ENCODE assay signal across 7 cellular contexts in the genomic region with DNA sequence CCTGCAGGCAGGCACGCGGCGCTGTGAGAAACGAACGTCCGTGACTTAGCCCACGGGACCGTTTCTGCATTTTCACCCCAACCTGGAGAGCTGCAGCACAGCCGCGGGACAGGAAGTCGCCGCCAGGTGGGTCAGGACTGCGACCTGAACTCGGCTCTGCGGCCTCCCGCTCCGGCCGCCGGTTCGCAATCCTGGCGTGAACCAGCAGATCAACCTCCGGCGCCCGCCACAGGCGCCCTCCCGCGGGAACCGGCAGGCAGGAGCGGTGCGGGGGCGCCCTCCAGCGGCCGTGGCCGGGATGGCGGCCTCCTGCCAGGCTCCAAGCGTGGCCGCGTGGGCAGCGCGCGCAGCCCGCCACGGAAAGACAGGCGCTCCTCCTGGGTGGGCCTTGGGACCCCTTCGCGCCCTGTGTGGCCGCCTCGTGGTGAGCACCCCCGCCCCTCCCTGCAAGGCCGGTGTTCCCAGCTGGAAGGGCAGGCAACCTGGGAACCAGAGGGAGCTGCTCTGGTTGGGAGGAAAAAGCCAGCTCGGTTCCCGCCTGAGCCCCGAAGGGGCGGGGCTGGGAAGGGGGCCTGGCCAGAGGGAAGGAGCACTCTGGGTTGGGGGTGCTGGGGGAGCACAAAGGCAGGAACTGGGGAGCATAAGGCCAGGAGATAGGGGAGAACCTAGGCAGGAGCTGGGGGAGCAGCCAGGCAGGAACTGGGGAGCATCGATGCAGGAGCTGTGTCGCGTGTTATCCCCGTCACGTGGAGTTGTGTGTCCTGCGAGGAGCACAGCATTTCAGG. TPM values are rescaled to one million over a fixed set of nuclear protein-coding genes. Genes with fewer than 3 reads are reported as not detected.
DNase-seq lines count a peak whose midpoint lies in the region; ATAC-seq and TF ChIP-seq lines count a peak whose summit lies in the region.

No MANE protein-coding gene starts in this region.

- TF ChIP-seq POLR2A in GM18505 (IDR thresholded peaks at IDR 0.05; ENCODE audit: borderline replicate concordance, extremely low read depth, insufficient read depth, insufficient read length), result no peak

- DNase-seq in NCI-H2227 treated with DMSO at 0.1 percent for 48 hours (lab: John Stamatoyannopoulos, UW) (peak; percentile 68), cerebellum (ENCODE audit: low spot score) (peak; percentile 93), kidney glomerular epithelial cell (lab: John Stamatoyannopoulos, UW) (peak; percentile 87)
- peak; percentile 90 for DNase-seq in activated CD4-positive, CD25-positive, alpha-beta regulatory T cell treated with anti-CD3 and anti-CD28 coated beads, Interleukin-2, amount 50 U/mL, for 72 hours
- DNase-seq in stimulated activated CD4-positive, alpha-beta T cell treated with anti-CD3 and anti-CD28 coated beads, Interleukin-15, amount 100 ng/mL, for 48 hours (ENCODE audit: low read depth in 2 of 2), result peak; percentile 82 to 87

- ATAC-seq in GM18505 (IDR thresholded peaks at IDR 0.05; ENCODE audit: unreplicated experiment) (peak; percentile 55), HG03097 (IDR thresholded peaks at IDR 0.05; ENCODE audit: low FRiP score, unreplicated experiment) (peak; percentile 44)

RNA-seq across cellular contexts. Expression of gene ACTG1, which starts 28.2 kb away (rescaled TPM):
- 4,386 TPM for total RNA-seq in cerebellum

RNA-seq across cellular contexts. Expression of gene FSCN2, which starts 43.8 kb away (rescaled TPM):
- 4.0 TPM for total RNA-seq in cerebellum

Comparison
In these comparisons a context has a peak if more than half of its experiments do, and no peak if none do; other contexts are left out.
1. Peak in every context shown above with its lines: DNase-seq and ATAC-seq.